Comparison of ENCODE assay signal across 28 cellular contexts in the genomic region with DNA sequence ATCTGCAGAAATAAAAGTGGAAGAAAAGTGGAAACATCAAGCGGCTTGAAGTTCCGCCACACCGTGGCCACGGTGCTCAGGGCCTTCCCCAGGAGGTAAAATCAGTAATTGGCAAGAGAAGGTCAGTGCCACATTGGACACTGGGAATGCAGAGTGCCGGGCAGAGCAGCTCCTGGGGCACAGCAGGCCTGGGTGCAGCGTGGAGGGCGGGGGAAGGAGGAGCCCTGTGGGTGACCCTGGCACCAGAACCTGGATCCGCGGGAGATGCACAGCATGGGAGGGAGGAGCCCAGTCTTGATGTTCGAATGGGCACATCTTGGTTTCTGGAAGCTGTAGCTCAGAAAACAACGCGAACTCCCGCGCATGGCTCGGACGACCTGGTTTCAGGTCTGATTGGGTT.
"Had no signal": no experiment of that assay in that cellular context is flagged by ENCODE, and none has a peak within 500 bp of the region (broad histone marks: within the 10 kb centered on the region; RNA-seq: fewer than 3 reads in every experiment).

No MANE protein-coding gene starts in this region.

- H3K27ac Mint-ChIP-seq: stimulated activated effector memory CD8-positive, alpha-beta T cell treated with anti-CD3 and anti-CD28 coated beads, Interleukin-12 subunit alpha, Interleukin-12 subunit beta, amount 100 ng/mL, for 72 hours; stimulated activated memory B cell treated with anti-CD40 and anti-IgM and Interleukin-4, amounts not matched to agents 10 μg/mL and 1 μg/mL and 100 μg/mL, for 72 hours; stimulated activated naive B cell treated with anti-CD40 and anti-IgM and Interleukin-4, amounts not matched to agents 10 μg/mL and 1 μg/mL and 100 μg/mL, for 72 hours; stimulated activated naive CD8-positive, alpha-beta T cell treated with anti-CD3 and anti-CD28 coated beads, Interleukin-15, amount 100 ng/mL, for 72 hours; stimulated activated naive CD8-positive, alpha-beta T cell treated with anti-CD3 and anti-CD28 coated beads, Interleukin-15, Interleukin-2, amounts not matched to agents 100 ng/mL and 50 ng/mL, for 24 hours; type B pancreatic cell had no signal

- H3K4me1 Mint-ChIP-seq: stimulated activated effector memory CD8-positive, alpha-beta T cell treated with anti-CD3 and anti-CD28 coated beads, Interleukin-12 subunit alpha, Interleukin-12 subunit beta, amount 100 ng/mL, for 72 hours; stimulated activated memory B cell treated with anti-CD40 and anti-IgM and Interleukin-4, amounts not matched to agents 10 μg/mL and 1 μg/mL and 100 μg/mL, for 72 hours; stimulated activated naive B cell treated with anti-CD40 and anti-IgM and Interleukin-4, amounts not matched to agents 10 μg/mL and 1 μg/mL and 100 μg/mL, for 72 hours; stimulated activated naive CD8-positive, alpha-beta T cell treated with anti-CD3 and anti-CD28 coated beads, Interleukin-15, amount 100 ng/mL, for 72 hours had no signal

- H3K9me3 ChIP-seq: testis, thoracic aorta, thyroid gland, transverse colon, upper lobe of left lung, uterus, vagina had no signal

- FAIRE-seq: urothelium cell line had no signal

- H3K27me3 ChIP-seq: stomach, suprapubic skin, testis, thyroid gland, tibial artery, tibial nerve, transverse colon, upper lobe of left lung, uterus, vagina had no signal

- H3K27ac ChIP-seq: stomach, suprapubic skin, testis, thoracic aorta, thyroid gland, tibial artery, tibial nerve, transverse colon, upper lobe of left lung, uterus, vagina had no signal

- H3K4me3 ChIP-seq: stomach, suprapubic skin, testis, thoracic aorta, thyroid gland, tibial artery, tibial nerve, transverse colon, upper lobe of left lung, uterus, vagina had no signal

- ATAC-seq: stimulated activated effector memory CD8-positive, alpha-beta T cell treated with anti-CD3 and anti-CD28 coated beads, Interleukin-12 subunit alpha, Interleukin-12 subunit beta, amount 100 ng/mL, for 72 hours; stimulated activated memory B cell treated with anti-CD40 and anti-IgM and Interleukin-4, amounts not matched to agents 10 μg/mL and 1 μg/mL and 100 μg/mL, for 72 hours; stimulated activated naive B cell treated with anti-CD40 and anti-IgM and Interleukin-4, amounts not matched to agents 10 μg/mL and 1 μg/mL and 100 μg/mL, for 72 hours; stimulated activated naive CD8-positive, alpha-beta T cell treated with anti-CD3 and anti-CD28 coated beads, Interleukin-15, amount 100 ng/mL, for 72 hours; stimulated activated naive CD8-positive, alpha-beta T cell treated with anti-CD3 and anti-CD28 coated beads, Interleukin-15, Interleukin-2, amounts not matched to agents 100 U/mL and 50 U/mL, for 24 hours had no signal

- H3K4me1 ChIP-seq: stomach, suprapubic skin, testis, thyroid gland, tibial artery, tibial nerve, transverse colon, upper lobe of left lung, uterus, vagina had no signal

- H3K36me3 Mint-ChIP-seq: stimulated activated effector memory CD8-positive, alpha-beta T cell treated with anti-CD3 and anti-CD28 coated beads, Interleukin-12 subunit alpha, Interleukin-12 subunit beta, amount 100 ng/mL, for 72 hours; stimulated activated memory B cell treated with anti-CD40 and anti-IgM and Interleukin-4, amounts not matched to agents 10 μg/mL and 1 μg/mL and 100 μg/mL, for 72 hours; stimulated activated naive B cell treated with anti-CD40 and anti-IgM and Interleukin-4, amounts not matched to agents 10 μg/mL and 1 μg/mL and 100 μg/mL, for 72 hours; type B pancreatic cell had no signal

- H3K36me3 ChIP-seq: stomach, suprapubic skin, thoracic aorta, thyroid gland, tibial artery, tibial nerve, transverse colon, upper lobe of left lung, uterus, vagina had no signal

- H3K9me3 Mint-ChIP-seq: stimulated activated effector memory CD8-positive, alpha-beta T cell treated with anti-CD3 and anti-CD28 coated beads, Interleukin-12 subunit alpha, Interleukin-12 subunit beta, amount 100 ng/mL, for 72 hours; stimulated activated naive CD8-positive, alpha-beta T cell treated with anti-CD3 and anti-CD28 coated beads, Interleukin-15, amount 100 ng/mL, for 72 hours; stimulated activated naive CD8-positive, alpha-beta T cell treated with anti-CD3 and anti-CD28 coated beads, Interleukin-15, Interleukin-2, amounts not matched to agents 100 ng/mL and 50 ng/mL, for 24 hours; type B pancreatic cell had no signal

- DNase-seq: stimulated activated CD4-positive, alpha-beta T cell treated with anti-CD3 and anti-CD28 coated beads, Interleukin-2, amount 100 ng/mL, for 48 hours; stimulated activated CD4-positive, alpha-beta T cell treated with anti-CD3 and anti-CD28 coated beads, Interleukin-4, amount 100 ng/mL, for 1 hour; stimulated activated CD4-positive, alpha-beta T cell treated with anti-CD3 and anti-CD28 coated beads, Interleukin-4, amount 100 ng/mL, for 24 hours; stimulated activated CD4-positive, alpha-beta T cell treated with anti-CD3 and anti-CD28 coated beads, Interleukin-4, amount 100 ng/mL, for 4 hours; stimulated activated CD8-positive, alpha-beta memory T cell treated with anti-CD3 and anti-CD28 coated beads, Interleukin-4, amount 100 ng/mL, for 48 hours; stimulated activated naive B cell treated with anti-CD40 and anti-IgM and Interleukin-4, amounts not matched to agents 10 μg/mL and 1 μg/mL and 100 μg/mL, for 72 hours; stimulated activated naive CD4-positive, alpha-beta T cell; stimulated activated naive CD4-positive, alpha-beta T cell treated with Interleukin-2 at 50 U/mL for 16 hours; stimulated activated naive CD8-positive, alpha-beta T cell treated with anti-CD3 and anti-CD28 coated beads, Interleukin-15, amount 100 ng/mL, for 72 hours; stimulated activated naive CD8-positive, alpha-beta T cell treated with anti-CD3 and anti-CD28 coated beads, Interleukin-15, Interleukin-2, amounts not matched to agents 100 U/mL and 50 U/mL, for 24 hours; stomach; substantia nigra; testis; thyroid gland; tibial artery; transverse colon; trophoblast cell; uterus had no signal

- H3K4me3 Mint-ChIP-seq: stimulated activated effector memory CD8-positive, alpha-beta T cell treated with anti-CD3 and anti-CD28 coated beads, Interleukin-12 subunit alpha, Interleukin-12 subunit beta, amount 100 ng/mL, for 72 hours; stimulated activated memory B cell treated with anti-CD40 and anti-IgM and Interleukin-4, amounts not matched to agents 10 μg/mL and 1 μg/mL and 100 μg/mL, for 72 hours; stimulated activated naive B cell treated with anti-CD40 and anti-IgM and Interleukin-4, amounts not matched to agents 10 μg/mL and 1 μg/mL and 100 μg/mL, for 72 hours; stimulated activated naive CD8-positive, alpha-beta T cell treated with anti-CD3 and anti-CD28 coated beads, Interleukin-15, amount 100 ng/mL, for 72 hours; stimulated activated naive CD8-positive, alpha-beta T cell treated with anti-CD3 and anti-CD28 coated beads, Interleukin-15, Interleukin-2, amounts not matched to agents 100 ng/mL and 50 ng/mL, for 24 hours; type B pancreatic cell had no signal
